17 cellular contexts compared by ENCODE assay signal in genomic region chr1:206792939-206793607, GRCh38. TPM values are rescaled to one million over a fixed set of nuclear protein-coding genes. Genes with fewer than 3 reads are reported as not detected.
DNase-seq lines count a peak whose midpoint lies in the region; ATAC-seq, FAIRE-seq and TF ChIP-seq lines count a peak whose summit lies in the region.
"Had no signal": no experiment of that assay in that cellular context is flagged by ENCODE, and none has a peak within 500 bp of the region (broad histone marks: within the 10 kb centered on the region; RNA-seq: fewer than 3 reads in every experiment).

No MANE protein-coding gene starts in this region.

- H3K9me3 ChIP-seq in astrocyte (ENCODE audit: insufficient read depth, low read depth, low read length): no peaks in the 10 kb centered on the region
- no peaks in the 10 kb centered on the region for H3K9me3 ChIP-seq in kidney (ENCODE audit: control insufficient read depth in 1 of 2, low read length in 2 of 2)
- H3K9me3 ChIP-seq: ascending aorta, Caco-2 had no signal

- H3K9me3 Mint-ChIP-seq in astrocyte (ENCODE audit: unreplicated experiment): no peaks in the 10 kb centered on the region

- in situ Hi-C loops in GM13976 (cut with MboI; ENCODE audit: low sequenced_read_pairs, unreplicated experiment): no loop called here

- H3K27ac Mint-ChIP-seq in astrocyte (ENCODE audit: unreplicated experiment): peak overlapping the region; percentile 94

- intact Hi-C loops in kidney (cut with DNase I): no loop called here

- no peak overlapping the region for H2AFZ ChIP-seq in astrocyte (ENCODE audit: low read depth, low read length)

- ATAC-seq in GM19452 (IDR thresholded peaks at IDR 0.05; ENCODE audit: unreplicated experiment): peak; percentile 47
- peak; percentile 47 for ATAC-seq in HG03039 (IDR thresholded peaks at IDR 0.05; ENCODE audit: unreplicated experiment)
- no peak for ATAC-seq in GM19328 (IDR thresholded peaks at IDR 0.05; ENCODE audit: unreplicated experiment)
- ATAC-seq in HG02623 (IDR thresholded peaks at IDR 0.05; ENCODE audit: unreplicated experiment): no peak

- H3K36me3 Mint-ChIP-seq in astrocyte (ENCODE audit: low read depth, unreplicated experiment): no peaks in the 10 kb centered on the region
- H3K36me3 Mint-ChIP-seq: naive B cell had no signal

- DNase-seq in GM13976 (ENCODE audit: low spot score) (peak; percentile 49), astrocyte (ENCODE audit: low read depth) (peak; percentile 54), NCI-H1436 (lab: John Stamatoyannopoulos, UW) (no peak), kidney (no peak)
- DNase-seq: Caco-2, naive B cell, NCI-H524 had no signal

- peaks cover 13% of the 10 kb centered on the region for H3K4me1 Mint-ChIP-seq in astrocyte (ENCODE audit: low read depth, unreplicated experiment)

- no peak overlapping the region for H3K4me3 Mint-ChIP-seq in astrocyte (ENCODE audit: unreplicated experiment)

- TF ChIP-seq CTCF in GM13976 (IDR thresholded peaks at IDR 0.05; ENCODE audit: borderline replicate concordance, control extremely low read depth, extremely low read depth, insufficient read depth, missing control alignments) (no peak), astrocyte (IDR thresholded peaks at IDR 0.05; ENCODE audit: insufficient read depth, low read depth, low read length) (no peak), kidney (IDR thresholded peaks at IDR 0.05; ENCODE audit: borderline replicate concordance, extremely low read depth, insufficient read depth) (no peak)

- no peaks in the 10 kb centered on the region for H3K79me2 ChIP-seq in astrocyte (ENCODE audit: insufficient read depth, low read length)

- H3K4me1 ChIP-seq in astrocyte (ENCODE audit: insufficient read depth, low read length) (peaks cover 6% of the 10 kb centered on the region), kidney (ENCODE audit: control insufficient read depth in 1 of 2, insufficient read depth in 1 of 2, low read depth in 1 of 2, low read length in 2 of 2) (no peaks in the 10 kb centered on the region)
- H3K4me1 ChIP-seq: ascending aorta had no signal

- H3K9ac ChIP-seq in astrocyte (ENCODE audit: low read length) (no peak overlapping the region), kidney (ENCODE audit: low read length in 2 of 2) (no peak overlapping the region)

- no peak overlapping the region for H3K4me3 ChIP-seq in astrocyte (ENCODE audit: insufficient read depth, low read depth, low read length)
- H3K4me3 ChIP-seq in kidney (ENCODE audit: low read length in 2 of 2): no peak overlapping the region
- H3K4me3 ChIP-seq: ascending aorta had no signal

- no peaks in the 10 kb centered on the region for H3K36me3 ChIP-seq in astrocyte (ENCODE audit: insufficient read depth, low read length)
- H3K36me3 ChIP-seq in kidney (ENCODE audit: control insufficient read depth in 1 of 2, insufficient read depth in 2 of 2, low read length in 2 of 2): no peaks in the 10 kb centered on the region
- H3K36me3 ChIP-seq: ascending aorta had no signal

- H3K27ac ChIP-seq in astrocyte (ENCODE audit: low read depth, low read length): no peak overlapping the region
- no peak overlapping the region for H3K27ac ChIP-seq in kidney (ENCODE audit: low read depth in 2 of 2, low read length in 2 of 2)
- H3K27ac ChIP-seq: ascending aorta had no signal

- FAIRE-seq in astrocyte (lab: Jason Lieb, UNC) (no peak), kidney (lab: Jason Lieb, UNC) (no peak)
- FAIRE-seq: endometrium had no signal

- peaks cover 12% of the 10 kb centered on the region for H3K27me3 Mint-ChIP-seq in astrocyte (ENCODE audit: low read depth, unreplicated experiment)

- H4K20me1 ChIP-seq in astrocyte (ENCODE audit: insufficient read depth, low read length): no peaks in the 10 kb centered on the region

- peaks cover under 1% of the 10 kb centered on the region for H3K27me3 ChIP-seq in astrocyte (ENCODE audit: insufficient read depth, low read length)
- H3K27me3 ChIP-seq: ascending aorta had no signal

- no peak overlapping the region for H3K4me2 ChIP-seq in astrocyte (ENCODE audit: low read length)

RNA-seq across cellular contexts. Expression of gene IL10, which starts 20.8 kb away (rescaled TPM):
- total RNA-seq in astrocyte (not detected in 2 replicates), kidney (2.5 TPM)
- 0.49 TPM for polyA plus RNA-seq in kidney (ENCODE audit: insufficient read depth, low read depth, low replicate concordance)
- total RNA-seq: Caco-2, MCF 10A, SK-MEL-5 had no signal

RNA-seq across cellular contexts. Expression of gene IL19, which starts 22.5 kb away (rescaled TPM):
- 0.23 TPM in 1 of 2 replicates, not detected in the other for total RNA-seq in astrocyte
- 3.6 TPM for total RNA-seq in kidney
- polyA plus RNA-seq in kidney (ENCODE audit: insufficient read depth, low read depth, low replicate concordance): 0.41 TPM
- total RNA-seq: activated CD8-positive, alpha-beta memory T cell treated with anti-CD3 and anti-CD28 coated beads for 36 hours; ascending aorta; Caco-2; MCF 10A; skeletal muscle tissue had no signal

Comparison
In these comparisons a context has a peak if more than half of its experiments do, and no peak if none do; other contexts are left out.
1. DNase-seq: peak in GM13976 (single experiment) and astrocyte (single experiment); none in NCI-H1436 (single experiment) and kidney (single experiment).
2. ATAC-seq: peak in GM19452 (single experiment) and HG03039 (single experiment); none in GM19328 (single experiment) and HG02623 (single experiment).